12 cellular contexts compared by ENCODE assay signal in genomic region chr4:47465008-47465407, GRCh38. TPM values are rescaled to one million over a fixed set of nuclear protein-coding genes. Genes with fewer than 3 reads are reported as not detected.
DNase-seq lines count a peak whose midpoint lies in the region; ATAC-seq and TF ChIP-seq lines count a peak whose summit lies in the region.
"Had no signal": no experiment of that assay in that cellular context is flagged by ENCODE, and none has a peak within 500 bp of the region (broad histone marks: within the 10 kb centered on the region; RNA-seq: fewer than 3 reads in every experiment).

No MANE protein-coding gene starts in this region.

- H3K4me1 ChIP-seq in SK-N-SH (ENCODE audit: control insufficient read depth in 1 of 2, insufficient read depth in 2 of 2, low read depth in 1 of 2, low read length in 1 of 2), result peaks cover 5 to 11% of the 10 kb centered on the region in 2 experiments; a peak in 3 of 4 replicates
- H3K4me1 ChIP-seq: colonic mucosa had no signal

- H3K36me3 ChIP-seq in SK-N-SH (replicated peaks in 1 of 2; ENCODE audit: control insufficient read depth in 1 of 2, insufficient read depth in 2 of 2, low read length in 1 of 2), result peaks cover 1 to 3% of the 10 kb centered on the region in 2 experiments
- H3K36me3 ChIP-seq: colonic mucosa, MG63 had no signal

- DNase-seq in natural killer cell (no peak), NB4 (ENCODE audit: low read depth) (peak; percentile 33), hippocampal formation (lab: John Stamatoyannopoulos, UW) (no peak), head of caudate nucleus (no peak), SK-N-SH (no peak)
- DNase-seq in natural killer cell treated with Interleukin-12 subunit alpha and Interleukin-12 subunit beta and Interleukin-15 and Interleukin-18, amount 100 ng/mL, for 72 hours (ENCODE audit: low spot score), result no peak
- no peak for DNase-seq in activated CD8-positive, alpha-beta T cell treated with anti-CD3 and anti-CD28 coated beads, Interleukin-2, amount 10 ng/mL, durations not matched to agents 7 days and 5 days
- DNase-seq: activated gamma-delta T cell, colonic mucosa, MG63 had no signal

- no peaks in the 10 kb centered on the region for H3K9me3 Mint-ChIP-seq in natural killer cell
- H3K9me3 Mint-ChIP-seq in natural killer cell treated with Interleukin-12 subunit alpha and Interleukin-12 subunit beta and Interleukin-15 and Interleukin-18, amount 100 ng/mL, for 72 hours, result no peaks in the 10 kb centered on the region
- no peaks in the 10 kb centered on the region for H3K9me3 Mint-ChIP-seq in activated CD8-positive, alpha-beta T cell treated with anti-CD3 and anti-CD28 coated beads, Interleukin-2, amount 10 ng/mL, durations not matched to agents 7 days and 5 days (ENCODE audit: insufficient read depth)

- POLR2A ChIA-PET in activated CD8-positive, alpha-beta T cell treated with anti-CD3 and anti-CD28 coated beads, Interleukin-2, amount 10 ng/mL, durations not matched to agents 7 days and 5 days (lab: Charles Lee), result no interaction called here
- POLR2A ChIA-PET in SK-N-SH (lab: Yijun Ruan, JAX), result interaction anchor here (1.1 kb wide), 1 partner anchor 20 kb away, joined by 3 read pairs; the partner anchor contains the start of gene ATP10D

- intact Hi-C loops in natural killer cell (cut with micrococcal nuclease) (no loop called here), head of caudate nucleus (cut with DNase I) (no loop called here)

- no peaks in the 10 kb centered on the region for H3K27me3 Mint-ChIP-seq in natural killer cell (ENCODE audit: low read depth in 2 of 2)
- peaks cover 0 to 2% of the 10 kb centered on the region in 2 donors for H3K27me3 Mint-ChIP-seq in natural killer cell treated with Interleukin-12 subunit alpha and Interleukin-12 subunit beta and Interleukin-15 and Interleukin-18, amount 100 ng/mL, for 72 hours
- peaks cover 2% of the 10 kb centered on the region for H3K27me3 Mint-ChIP-seq in activated CD8-positive, alpha-beta T cell treated with anti-CD3 and anti-CD28 coated beads, Interleukin-2, amount 10 ng/mL, durations not matched to agents 7 days and 5 days (ENCODE audit: low read depth)

- H3K36me3 Mint-ChIP-seq in natural killer cell, result no peaks in the 10 kb centered on the region
- no peaks in the 10 kb centered on the region for H3K36me3 Mint-ChIP-seq in natural killer cell treated with Interleukin-12 subunit alpha and Interleukin-12 subunit beta and Interleukin-15 and Interleukin-18, amount 100 ng/mL, for 72 hours
- H3K36me3 Mint-ChIP-seq in activated CD8-positive, alpha-beta T cell treated with anti-CD3 and anti-CD28 coated beads, Interleukin-2, amount 10 ng/mL, durations not matched to agents 7 days and 5 days (ENCODE audit: low read depth), result peaks cover 6% of the 10 kb centered on the region

- TF ChIP-seq RAD21 in SK-N-SH (IDR thresholded peaks at IDR 0.05; ENCODE audit: low read length), result no peak

- no peak overlapping the region for H2AFZ ChIP-seq in SK-N-SH (ENCODE audit: low read depth)

- CTCF ChIA-PET in activated CD8-positive, alpha-beta T cell treated with anti-CD3 and anti-CD28 coated beads, Interleukin-2, amount 10 ng/mL, durations not matched to agents 7 days and 5 days (lab: Charles Lee), result interaction anchor here (0.9 to 3.9 kb wide), 4 partner anchors 12 to 99 kb away, joined by 3 to 35 read pairs (median 4); no protein-coding TSS in a partner anchor
- CTCF ChIA-PET in SK-N-SH (lab: Yijun Ruan, JAX), result no interaction called here

- H3K9me3 ChIP-seq in SK-N-SH, result no peaks in the 10 kb centered on the region
- H3K9me3 ChIP-seq: colonic mucosa, MG63 had no signal

- no peak overlapping the region for H3K27ac ChIP-seq in SK-N-SH (ENCODE audit: low read depth in 2 of 2, low read length in 1 of 2)
- H3K27ac ChIP-seq: colonic mucosa, VCaP had no signal

- TF ChIP-seq EP300 in SK-N-SH (IDR thresholded peaks at IDR 0.05; ENCODE audit: borderline replicate concordance in 1 of 2, low read depth in 1 of 2, low read length in 1 of 2), result no peak

- peaks cover 21 to 30% of the 10 kb centered on the region in 2 donors for H3K4me1 Mint-ChIP-seq in natural killer cell
- H3K4me1 Mint-ChIP-seq in natural killer cell treated with Interleukin-12 subunit alpha and Interleukin-12 subunit beta and Interleukin-15 and Interleukin-18, amount 100 ng/mL, for 72 hours (ENCODE audit: low read depth in 2 of 2), result peaks cover 12 to 29% of the 10 kb centered on the region in 2 donors
- H3K4me1 Mint-ChIP-seq in activated CD8-positive, alpha-beta T cell treated with anti-CD3 and anti-CD28 coated beads, Interleukin-2, amount 10 ng/mL, durations not matched to agents 7 days and 5 days (ENCODE audit: low read depth), result peaks cover 27% of the 10 kb centered on the region

- 79% methylated on average over 2 of the region's 2 CpGs for WGBS in SK-N-SH (ENCODE audit: low lambda C conversion rate)

- H3F3A ChIP-seq in SK-N-SH (replicated peaks; ENCODE audit: insufficient read depth), result no peaks in the 10 kb centered on the region

- H3K27me3 ChIP-seq in SK-N-SH (ENCODE audit: insufficient read depth), result no peaks in the 10 kb centered on the region
- H3K27me3 ChIP-seq: colonic mucosa, MG63 had no signal

- peaks cover 24% of the 10 kb centered on the region for H3K79me2 ChIP-seq in SK-N-SH (ENCODE audit: insufficient read depth)

- no peak overlapping the region for H3K4me2 ChIP-seq in SK-N-SH

- H3K9me2 ChIP-seq in SK-N-SH, result no peaks in the 10 kb centered on the region

- no peaks in the 10 kb centered on the region for H4K20me1 ChIP-seq in SK-N-SH (ENCODE audit: insufficient read depth)

- H3K27ac Mint-ChIP-seq in natural killer cell, result no peak overlapping the region
- no peak overlapping the region for H3K27ac Mint-ChIP-seq in natural killer cell treated with Interleukin-12 subunit alpha and Interleukin-12 subunit beta and Interleukin-15 and Interleukin-18, amount 100 ng/mL, for 72 hours
- H3K27ac Mint-ChIP-seq in activated CD8-positive, alpha-beta T cell treated with anti-CD3 and anti-CD28 coated beads, Interleukin-2, amount 10 ng/mL, durations not matched to agents 7 days and 5 days, result no peak overlapping the region

- TF ChIP-seq CTCF in natural killer cell (IDR thresholded peaks at IDR 0.05) (no peak), NB4 (IDR thresholded peaks at IDR 0.05; ENCODE audit: low read depth, low read length) (no peak), SK-N-SH (IDR thresholded peaks at IDR 0.05) (no peak)

- H3K4me3 ChIP-seq in NB4 (ENCODE audit: low read depth, low read length), result no peak overlapping the region
- H3K4me3 ChIP-seq in SK-N-SH (ENCODE audit: low read depth in 2 of 2, low read length in 1 of 2), result no peak overlapping the region
- H3K4me3 ChIP-seq: colonic mucosa, MG63 had no signal

- ATAC-seq in natural killer cell (peak in 1 of 3 donors; percentile 34), HG02938 (IDR thresholded peaks at IDR 0.05; ENCODE audit: unreplicated experiment) (peak; percentile 44)
- ATAC-seq in natural killer cell treated with Interleukin-12 subunit alpha and Interleukin-12 subunit beta and Interleukin-15 and Interleukin-18, amount 100 ng/mL, for 72 hours, result no peak
- no peak for ATAC-seq in activated CD8-positive, alpha-beta T cell treated with anti-CD3 and anti-CD28 coated beads, Interleukin-2, amount 10 ng/mL, durations not matched to agents 7 days and 5 days

- no peak overlapping the region for H3K9ac ChIP-seq in SK-N-SH

- H3K4me3 Mint-ChIP-seq in natural killer cell, result peak overlapping the region; percentile 19
- H3K4me3 Mint-ChIP-seq in natural killer cell treated with Interleukin-12 subunit alpha and Interleukin-12 subunit beta and Interleukin-15 and Interleukin-18, amount 100 ng/mL, for 72 hours, result no peak overlapping the region
- no peak overlapping the region for H3K4me3 Mint-ChIP-seq in activated CD8-positive, alpha-beta T cell treated with anti-CD3 and anti-CD28 coated beads, Interleukin-2, amount 10 ng/mL, durations not matched to agents 7 days and 5 days

- TF ChIP-seq POLR2A in NB4 (IDR thresholded peaks at IDR 0.05; ENCODE audit: extremely low read depth, insufficient read length), result no peak

TF ChIP-seq in SK-N-SH, 30 proteins besides CTCF, POLR2A, EP300 and RAD21 (continues in another document):
- no peak for TF ChIP-seq RCOR1 (IDR thresholded peaks at IDR 0.05; ENCODE audit: low read length)
- TF ChIP-seq ZBTB33 (IDR thresholded peaks at IDR 0.05; ENCODE audit: borderline replicate concordance, low read depth), result no peak
- TF ChIP-seq JUND (IDR thresholded peaks at IDR 0.05), result no peak

RNA-seq across cellular contexts. Expression of gene COMMD8, which starts 1.5 kb away (rescaled TPM):
- total RNA-seq in natural killer cell, result 10 to 100 TPM; 12.3 to 19.6 (median 13.1) TPM
- 10 to 100 TPM; 13.7 to 23.3 TPM for total RNA-seq in natural killer cell treated with Interleukin-12 subunit alpha and Interleukin-12 subunit beta and Interleukin-15 and Interleukin-18, amount 100 ng/mL, for 72 hours
- total RNA-seq in activated CD8-positive, alpha-beta T cell treated with anti-CD3 and anti-CD28 coated beads, Interleukin-2, amount 10 ng/mL, durations not matched to agents 7 days and 5 days, result 10 to 100 TPM; 30.2 to 30.4 TPM
- 7.0 and 9.9 TPM in 2 replicates for polyA plus RNA-seq in SK-N-SH (2012; rRNA removed)
- polyA plus RNA-seq in SK-N-SH (2012; cell fraction: cytosol; rRNA removed), result 12.7 and 19.8 TPM in 2 replicates
- 2.1 and 4.2 TPM in 2 replicates for polyA plus RNA-seq in SK-N-SH (2012; cell fraction: nucleus; rRNA removed)

RNA-seq across cellular contexts. Expression of gene ATP10D, which starts 20.1 kb away (rescaled TPM):
- 10 to 100 TPM; 19.8 to 79.3 (median 28.0) TPM for total RNA-seq in natural killer cell
- total RNA-seq in natural killer cell treated with Interleukin-12 subunit alpha and Interleukin-12 subunit beta and Interleukin-15 and Interleukin-18, amount 100 ng/mL, for 72 hours, result 10 to 100 TPM in 1 of 2 donors, 1 to 10 TPM in 1; 9.9 to 36.7 TPM
- 10 to 100 TPM; 10.1 to 11.7 TPM for total RNA-seq in activated CD8-positive, alpha-beta T cell treated with anti-CD3 and anti-CD28 coated beads, Interleukin-2, amount 10 ng/mL, durations not matched to agents 7 days and 5 days
- polyA plus RNA-seq in SK-N-SH (2012; rRNA removed), result 7.9 and 12.6 TPM in 2 replicates
- polyA plus RNA-seq in SK-N-SH (2012; cell fraction: cytosol; rRNA removed), result 8.7 and 9.8 TPM in 2 replicates
- polyA plus RNA-seq in SK-N-SH (2012; cell fraction: nucleus; rRNA removed), result 8.2 and 15.7 TPM in 2 replicates
